15 cellular contexts compared by ENCODE assay signal in genomic region chr11:43130616-43131015, GRCh38.
DNase-seq lines count a peak whose midpoint lies in the region; ATAC-seq and TF ChIP-seq lines count a peak whose summit lies in the region.
"Had no signal": no experiment of that assay in that cellular context is flagged by ENCODE, and none has a peak within 500 bp of the region (broad histone marks: within the 10 kb centered on the region; RNA-seq: fewer than 3 reads in every experiment).

No MANE protein-coding gene starts in this region.

- H3K4me2 ChIP-seq in OCI-LY3 (ENCODE audit: low read length), result no peak overlapping the region

- H3K4me1 ChIP-seq in heart right ventricle (no peaks in the 10 kb centered on the region), OCI-LY3 (ENCODE audit: low read length) (no peaks in the 10 kb centered on the region), iPS DF 6.9 (ENCODE audit: control insufficient read depth, insufficient read depth, low read length) (no peaks in the 10 kb centered on the region)
- H3K4me1 ChIP-seq: esophagus muscularis mucosa, uterus had no signal

- H2AFZ ChIP-seq in OCI-LY3 (ENCODE audit: low read depth, low read length), result no peak overlapping the region

- TF ChIP-seq CTCF in heart right ventricle (IDR thresholded peaks at IDR 0.05) (peak in 6 of 9 donors; percentile 19 to 58 (median 48)), OCI-LY3 (IDR thresholded peaks at IDR 0.05; ENCODE audit: low read depth, low read length) (peak; percentile 18; the same call in 1 of the 2 replicates), type B pancreatic cell (conservative IDR thresholded peaks at IDR 0.05) (peak; percentile 47), glutamatergic neuron (IDR thresholded peaks at IDR 0.05; ENCODE audit: partially characterized antibody, unreplicated experiment) (no peak)

- H3K36me3 Mint-ChIP-seq in type B pancreatic cell (no peaks in the 10 kb centered on the region), glutamatergic neuron (ENCODE audit: unreplicated experiment) (no peaks in the 10 kb centered on the region), immature natural killer cell (no peaks in the 10 kb centered on the region)
- H3K36me3 Mint-ChIP-seq: naive thymus-derived CD4-positive, alpha-beta T cell had no signal

- DNase-seq in heart right ventricle (peak in 1 of 2 donors; percentile 4), left cardiac atrium (no peak), iPS DF 6.9 (ENCODE audit: low read depth, low spot score) (peak; percentile 7), type B pancreatic cell (ENCODE audit: extremely low spot score, unreplicated experiment) (no peak), glutamatergic neuron (no peak), immature natural killer cell (no peak)
- DNase-seq: activated T-cell treated with anti-CD3 and anti-CD28 coated beads, Interleukin-2, amount 50 U/mL, for 48 hours; GDM1; naive thymus-derived CD4-positive, alpha-beta T cell; NCI-H2227 treated with DMSO at 0.1 percent for 48 hours; stimulated activated CD4-positive, alpha-beta T cell treated with anti-CD3 and anti-CD28 coated beads, Interleukin-12 subunit alpha, Interleukin-12 subunit beta, amount 100 ng/mL, for 4 hours; uterus had no signal

- H3K27me3 Mint-ChIP-seq in type B pancreatic cell (no peaks in the 10 kb centered on the region), glutamatergic neuron (ENCODE audit: unreplicated experiment) (peaks cover 3% of the 10 kb centered on the region), immature natural killer cell (ENCODE audit: low read depth in 3 of 3) (peaks cover 2 to 3% (median 2%) of the 10 kb centered on the region in 3 donors)

- H3K27ac Mint-ChIP-seq in type B pancreatic cell, result no peak overlapping the region
- no peak overlapping the region for H3K27ac Mint-ChIP-seq in glutamatergic neuron (ENCODE audit: unreplicated experiment)
- H3K27ac Mint-ChIP-seq in immature natural killer cell, result no peak overlapping the region
- H3K27ac Mint-ChIP-seq: naive thymus-derived CD4-positive, alpha-beta T cell had no signal

- H3K9me3 ChIP-seq in heart right ventricle (no peaks in the 10 kb centered on the region), OCI-LY3 (ENCODE audit: insufficient read depth, low read length) (no peaks in the 10 kb centered on the region), iPS DF 6.9 (ENCODE audit: control insufficient read depth, insufficient read depth, low read length) (no peaks in the 10 kb centered on the region)
- H3K9me3 ChIP-seq: esophagus muscularis mucosa, uterus had no signal

- H3K27me3 ChIP-seq in heart right ventricle (no peaks in the 10 kb centered on the region), OCI-LY3 (ENCODE audit: low read depth, low read length) (no peaks in the 10 kb centered on the region), iPS DF 6.9 (ENCODE audit: control insufficient read depth, insufficient read depth, low read length) (no peaks in the 10 kb centered on the region)
- H3K27me3 ChIP-seq: esophagus muscularis mucosa, uterus had no signal

- no peaks in the 10 kb centered on the region for H3K79me2 ChIP-seq in OCI-LY3 (ENCODE audit: low read length)

- peaks cover 9% of the 10 kb centered on the region for H3K9me3 Mint-ChIP-seq in type B pancreatic cell
- H3K9me3 Mint-ChIP-seq in glutamatergic neuron (ENCODE audit: unreplicated experiment), result peaks cover 1% of the 10 kb centered on the region
- H3K9me3 Mint-ChIP-seq in immature natural killer cell, result peaks cover 0 to 9% (median 0%) of the 10 kb centered on the region in 6 donors

- H3K4me3 Mint-ChIP-seq in type B pancreatic cell (no peak overlapping the region), glutamatergic neuron (ENCODE audit: unreplicated experiment) (no peak overlapping the region), immature natural killer cell (no peak overlapping the region)
- H3K4me3 Mint-ChIP-seq: naive thymus-derived CD4-positive, alpha-beta T cell had no signal

- peaks cover 4% of the 10 kb centered on the region for H3K4me1 Mint-ChIP-seq in type B pancreatic cell (ENCODE audit: unreplicated experiment)
- H3K4me1 Mint-ChIP-seq in glutamatergic neuron (ENCODE audit: low read depth, unreplicated experiment), result no peaks in the 10 kb centered on the region
- H3K4me1 Mint-ChIP-seq in immature natural killer cell, result no peaks in the 10 kb centered on the region
- H3K4me1 Mint-ChIP-seq: naive thymus-derived CD4-positive, alpha-beta T cell had no signal

- H3K27ac ChIP-seq in heart right ventricle (no peak overlapping the region), OCI-LY3 (ENCODE audit: low read length) (no peak overlapping the region), iPS DF 6.9 (ENCODE audit: low read length) (no peak overlapping the region)
- H3K27ac ChIP-seq: esophagus muscularis mucosa, uterus had no signal

- no peaks in the 10 kb centered on the region for H4K20me1 ChIP-seq in OCI-LY3 (ENCODE audit: insufficient read depth, low read length)

- H3K36me3 ChIP-seq in heart right ventricle, result no peaks in the 10 kb centered on the region
- no peaks in the 10 kb centered on the region for H3K36me3 ChIP-seq in OCI-LY3 (replicated peaks; ENCODE audit: low read depth, low read length)
- H3K36me3 ChIP-seq in iPS DF 6.9 (ENCODE audit: control insufficient read depth, insufficient read depth, low read length), result no peaks in the 10 kb centered on the region
- H3K36me3 ChIP-seq: esophagus muscularis mucosa, uterus had no signal

- H3K4me3 ChIP-seq in heart right ventricle, result no peak overlapping the region
- no peak overlapping the region for H3K4me3 ChIP-seq in OCI-LY3 (ENCODE audit: low read length)
- no peak overlapping the region for H3K4me3 ChIP-seq in iPS DF 6.9 (ENCODE audit: low read length)
- H3K4me3 ChIP-seq: esophagus muscularis mucosa, uterus had no signal

- ATAC-seq in heart right ventricle (peak in 6 of 8 donors; percentile 38 to 76 (median 56)), left cardiac atrium (no peak), GM18519 (IDR thresholded peaks at IDR 0.05; ENCODE audit: low FRiP score, unreplicated experiment) (no peak)
- ATAC-seq: naive thymus-derived CD4-positive, alpha-beta T cell had no signal

- 1 to 5% methylated on average over 2 of the region's 2 CpGs for WGBS in heart right ventricle, 2 donors
- WGBS in iPS DF 6.9 (ENCODE audit: insufficient coverage, insufficient read length), result no CpG with 5 or more reads among the region's 2 CpGs

- intact Hi-C loops in heart right ventricle (cut with DNase I) (loop anchor here in 7 of 10 donors (1.0 to 10.0 kb wide), 5 partner anchors 356 to 366 kb away; no protein-coding TSS in a partner anchor), left cardiac atrium (cut with DNase I) (no loop called here)

- no peak overlapping the region for H3K9ac ChIP-seq in OCI-LY3 (ENCODE audit: low read length)

Comparison
In these comparisons a context has a peak if more than half of its experiments do, and no peak if none do; other contexts are left out.
1. ATAC-seq: peak in heart right ventricle (6 of 8); none in left cardiac atrium (0 of 2) and GM18519 (single experiment).
2. intact Hi-C loops: an anchor here in heart right ventricle (1.0 to 10.0 kb wide); none called in left cardiac atrium.